Comparison of ENCODE assay signal across 9 cellular contexts in the genomic region with DNA sequence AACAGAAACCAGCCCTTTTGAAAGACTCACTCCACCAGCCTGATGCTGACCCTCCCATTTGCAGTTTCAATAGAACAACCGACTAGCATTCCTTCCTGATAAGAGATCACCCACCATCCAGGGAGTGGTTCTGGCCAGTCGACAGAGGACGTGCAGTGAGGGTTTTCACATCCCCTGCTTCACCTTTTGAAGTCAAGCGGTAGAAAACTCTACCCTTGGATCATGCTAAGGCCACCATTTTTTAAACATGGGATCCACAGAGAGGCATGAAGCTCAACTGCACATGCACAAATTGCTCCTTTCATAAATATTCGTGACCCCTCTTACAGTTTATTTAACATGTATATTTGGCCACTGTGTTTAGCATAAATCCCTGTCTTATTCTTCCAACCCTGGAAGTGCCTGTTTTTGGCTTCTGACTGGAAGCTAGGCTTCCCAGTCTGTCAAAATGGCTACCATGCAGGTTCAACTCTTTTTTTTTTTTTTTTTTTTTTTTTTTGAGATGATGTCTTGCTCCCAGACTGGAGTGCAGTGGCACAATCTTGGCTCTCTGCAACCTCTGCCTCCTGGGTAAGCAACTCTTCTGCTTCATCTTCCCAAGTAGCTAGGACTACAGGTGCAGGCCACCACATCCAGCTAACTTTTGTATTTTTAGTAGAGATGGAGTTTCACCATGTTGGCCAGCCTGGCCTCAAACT. TPM values are rescaled to one million over a fixed set of nuclear protein-coding genes. Genes with fewer than 3 reads are reported as not detected.
DNase-seq lines count a peak whose midpoint lies in the region; ATAC-seq, FAIRE-seq and TF ChIP-seq lines count a peak whose summit lies in the region.
"Had no signal": no experiment of that assay in that cellular context is flagged by ENCODE, and none has a peak within 500 bp of the region (broad histone marks: within the 10 kb centered on the region; RNA-seq: fewer than 3 reads in every experiment).

No MANE protein-coding gene starts in this region.

- TF ChIP-seq CTCF in right atrium auricular region (IDR thresholded peaks at IDR 0.05) (no peak), upper lobe of right lung (IDR thresholded peaks at IDR 0.05) (no peak), D721Med (IDR thresholded peaks at IDR 0.05; ENCODE audit: insufficient read depth, missing control alignments) (no peak)
- TF ChIP-seq CTCF in activated CD8-positive, alpha-beta T cell treated with anti-CD3 and anti-CD28 coated beads for 36 hours (IDR thresholded peaks at IDR 0.05) = no peak

- no peak overlapping the region for H3K27ac ChIP-seq in right atrium auricular region
- H3K27ac ChIP-seq in iPS-20b (ENCODE audit: low read length) = no peak overlapping the region
- H3K27ac ChIP-seq in upper lobe of right lung = peak overlapping the region; percentile 89

- CTCF ChIA-PET in activated CD8-positive, alpha-beta T cell treated with anti-CD3 and anti-CD28 coated beads for 36 hours (lab: Charles Lee) = interaction anchor here (1.1 to 3.6 kb wide), 2 partner anchors 9 to 60 kb away, joined by 4 to 37 read pairs; no protein-coding TSS in a partner anchor

- H3K9ac ChIP-seq in iPS-20b (ENCODE audit: low read depth, low read length) = peak overlapping the region; percentile 94; the same call in 1 of the 2 replicates

- FAIRE-seq in urothelium cell line (lab: Jason Lieb, UNC) (no peak), D721Med (lab: Jason Lieb, UNC) (no peak)

- POLR2A ChIA-PET in activated CD8-positive, alpha-beta T cell treated with anti-CD3 and anti-CD28 coated beads for 36 hours (lab: Charles Lee) = interaction anchor here (0.6 to 3.2 kb wide), 10 partner anchors 8 to 399 kb away, joined by 3 to 83 read pairs (median 6); a partner anchor contains a TSS

- no peaks in the 10 kb centered on the region for H3K9me3 Mint-ChIP-seq in activated CD8-positive, alpha-beta T cell treated with anti-CD3 and anti-CD28 coated beads for 36 hours

- ATAC-seq in left ventricle myocardium superior (no peak), upper lobe of right lung (no peak), GM21423 (IDR thresholded peaks at IDR 0.05; ENCODE audit: unreplicated experiment) (no peak)
- no peak for ATAC-seq in activated CD8-positive, alpha-beta T cell treated with anti-CD3 and anti-CD28 coated beads for 36 hours

- intact Hi-C loops in left ventricle myocardium superior (cut with micrococcal nuclease) = no loop called here
- intact Hi-C loops in activated CD8-positive, alpha-beta T cell treated with anti-CD3 and anti-CD28 coated beads for 36 hours (cut with micrococcal nuclease) = no loop called here
- intact Hi-C loops in upper lobe of right lung (cut with DNase I) = no loop called here

- H3K4me1 Mint-ChIP-seq in activated CD8-positive, alpha-beta T cell treated with anti-CD3 and anti-CD28 coated beads for 36 hours (ENCODE audit: low read depth) = peaks cover 29% of the 10 kb centered on the region

- H3K27me3 ChIP-seq in right atrium auricular region (no peaks in the 10 kb centered on the region), iPS-20b (ENCODE audit: insufficient read depth, low read length) (no peaks in the 10 kb centered on the region), upper lobe of right lung (no peaks in the 10 kb centered on the region)

- peaks cover 26% of the 10 kb centered on the region for H3K36me3 Mint-ChIP-seq in activated CD8-positive, alpha-beta T cell treated with anti-CD3 and anti-CD28 coated beads for 36 hours (ENCODE audit: low read depth)

- H3K27ac Mint-ChIP-seq in activated CD8-positive, alpha-beta T cell treated with anti-CD3 and anti-CD28 coated beads for 36 hours = peak overlapping the region; percentile 46

- H3K36me3 ChIP-seq in right atrium auricular region = peaks cover 15% of the 10 kb centered on the region
- H3K36me3 ChIP-seq in iPS-20b (ENCODE audit: insufficient read depth, low read depth, low read length) = peaks cover 25% of the 10 kb centered on the region
- H3K36me3 ChIP-seq in upper lobe of right lung = peaks cover 19% of the 10 kb centered on the region

- peak overlapping the region; percentile 69 to 75 for H3K4me3 ChIP-seq in right atrium auricular region
- peak overlapping the region; percentile 91 for H3K4me3 ChIP-seq in iPS-20b (ENCODE audit: low read length)
- H3K4me3 ChIP-seq in upper lobe of right lung = peak overlapping the region; percentile 74

- H3K4me3 Mint-ChIP-seq in activated CD8-positive, alpha-beta T cell treated with anti-CD3 and anti-CD28 coated beads for 36 hours = peak overlapping the region; percentile 93

- H3K4me1 ChIP-seq in right atrium auricular region (peaks cover 0 to 19% of the 10 kb centered on the region in 2 donors), iPS-20b (ENCODE audit: insufficient read depth, low read length) (peaks cover 13% of the 10 kb centered on the region), upper lobe of right lung (peaks cover 11% of the 10 kb centered on the region)

- DNase-seq in right atrium auricular region (ENCODE audit: low spot score) (no peak), left ventricle myocardium superior (no peak), upper lobe of right lung (no peak), urothelium cell line (ENCODE audit: low spot score) (no peak), D721Med (ENCODE audit: insufficient read length, low spot score) (no peak)
- no peak for DNase-seq in activated CD8-positive, alpha-beta T cell treated with anti-CD3 and anti-CD28 coated beads for 36 hours
- DNase-seq: DMS 273 treated with DMSO at 0.1 percent for 48 hours had no signal

- H3K27me3 Mint-ChIP-seq in activated CD8-positive, alpha-beta T cell treated with anti-CD3 and anti-CD28 coated beads for 36 hours = no peaks in the 10 kb centered on the region

- H3K9me3 ChIP-seq in right atrium auricular region (no peaks in the 10 kb centered on the region), iPS-20b (ENCODE audit: insufficient read depth, low read depth, low read length) (no peaks in the 10 kb centered on the region), upper lobe of right lung (no peaks in the 10 kb centered on the region)

RNA-seq across cellular contexts. Expression of a gene that starts 1.0 kb away (rescaled TPM):
- total RNA-seq in right atrium auricular region (10 to 100 TPM; 28.4 to 30.5 TPM), left ventricle myocardium superior (58.6 TPM), upper lobe of right lung (34.8 TPM)
- total RNA-seq in activated CD8-positive, alpha-beta T cell treated with anti-CD3 and anti-CD28 coated beads for 36 hours = 10 to 100 TPM; 62.9 to 66.3 TPM

RNA-seq across cellular contexts. Expression of a gene that starts 35.6 kb away (rescaled TPM):
- 10 to 100 TPM; 36.9 to 49.4 TPM for total RNA-seq in right atrium auricular region
- 60.2 TPM for total RNA-seq in left ventricle myocardium superior
- 100 to 1,000 TPM; 118 to 128 TPM for total RNA-seq in activated CD8-positive, alpha-beta T cell treated with anti-CD3 and anti-CD28 coated beads for 36 hours
- 124 TPM for total RNA-seq in upper lobe of right lung
